8 cellular contexts compared by ENCODE assay signal in genomic region chr5:181224390-181225234, GRCh38. TPM values are rescaled to one million over a fixed set of nuclear protein-coding genes. Genes with fewer than 3 reads are reported as not detected.
DNase-seq lines count a peak whose midpoint lies in the region; ATAC-seq and TF ChIP-seq lines count a peak whose summit lies in the region.

No MANE protein-coding gene starts in this region.

- H3K4me1 Mint-ChIP-seq in memory B cell, result peaks cover 34% of the 10 kb centered on the region

- in situ Hi-C loops in astrocyte of the spinal cord (cut with HindIII; ENCODE audit: low sequenced_read_pairs), result no loop called here

- H3K27me3 Mint-ChIP-seq in memory B cell, result no peaks in the 10 kb centered on the region

- DNase-seq in stimulated activated CD4-positive, alpha-beta T cell treated with anti-CD3 and anti-CD28 coated beads, Interleukin-2, amount 100 ng/mL, for 24 hours, result peak; percentile 47 to 54
- no peak for DNase-seq in stimulated activated CD4-positive, alpha-beta T cell treated with anti-CD3 and anti-CD28 coated beads, Interleukin-15, amount 100 ng/mL, for 24 hours
- DNase-seq in astrocyte of the spinal cord (ENCODE audit: low read depth, low spot score) (no peak), memory B cell (ENCODE audit: low spot score in 2 of 2) (no peak), Kasumi-1 (lab: John Stamatoyannopoulos, UW) (no peak), SK-N-DZ (ENCODE audit: low spot score) (no peak)

- no peaks in the 10 kb centered on the region for H3K4me1 ChIP-seq in urinary bladder (ENCODE audit: insufficient read depth)

- peak overlapping the region; percentile 97 for H3K4me3 Mint-ChIP-seq in memory B cell

- peaks cover 5% of the 10 kb centered on the region for H3K36me3 Mint-ChIP-seq in memory B cell

- WGBS in urinary bladder, result 69% methylated on average over 22 of the region's 22 CpGs

- H3K36me3 ChIP-seq in urinary bladder (ENCODE audit: insufficient read depth), result no peaks in the 10 kb centered on the region

- ATAC-seq in memory B cell (ENCODE audit: low read depth) (peak; percentile 3), HG03139 (IDR thresholded peaks at IDR 0.05; ENCODE audit: unreplicated experiment) (no peak)

- H3K4me3 ChIP-seq in astrocyte of the spinal cord (ENCODE audit: low read depth, low read length) (peak overlapping the region; percentile 83), urinary bladder (ENCODE audit: low read depth, low read length) (peak overlapping the region; percentile 60)

- no peak for TF ChIP-seq CTCF in astrocyte of the spinal cord (IDR thresholded peaks at IDR 0.05; ENCODE audit: low read depth, low read length)

- H3K27ac Mint-ChIP-seq in memory B cell, result peak overlapping the region; percentile 96

- no peak overlapping the region for H3K27ac ChIP-seq in urinary bladder (ENCODE audit: low read depth)

- H3K9me3 Mint-ChIP-seq in memory B cell, result no peaks in the 10 kb centered on the region

RNA-seq across cellular contexts. Expression of gene TRIM41, which starts 1.5 kb away (rescaled TPM):
- total RNA-seq in urinary bladder, result 8.8 TPM
- polyA plus RNA-seq in urinary bladder, result 20.6 TPM
- polyA plus RNA-seq in SK-N-DZ (2014; cell fraction: cytosol; rRNA removed), result 12.7 and 19.2 TPM in 2 replicates
- 56.8 and 82.1 TPM in 2 replicates for polyA plus RNA-seq in SK-N-DZ (2014; cell fraction: nucleus; rRNA removed)

RNA-seq across cellular contexts. Expression of gene RACK1, which starts 19.1 kb away (rescaled TPM):
- total RNA-seq in urinary bladder, result 2,993 TPM
- 2,408 TPM for polyA plus RNA-seq in urinary bladder
- polyA plus RNA-seq in SK-N-DZ (2014; cell fraction: cytosol; rRNA removed), result 4,590 and 4,863 TPM in 2 replicates
- polyA plus RNA-seq in SK-N-DZ (2014; cell fraction: nucleus; rRNA removed), result 2,745 and 2,800 TPM in 2 replicates

RNA-seq across cellular contexts. Expression of gene TRIM7, which starts 19.6 kb away (rescaled TPM):
- total RNA-seq in urinary bladder, result 1.2 TPM
- polyA plus RNA-seq in urinary bladder, result 3.7 TPM
- 0.17 and 1.8 TPM in 2 replicates for polyA plus RNA-seq in SK-N-DZ (2014; cell fraction: cytosol; rRNA removed)
- polyA plus RNA-seq in SK-N-DZ (2014; cell fraction: nucleus; rRNA removed), result 2.4 and 4.4 TPM in 2 replicates

RNA-seq across cellular contexts. Expression of gene TRIM52, which starts 36.3 kb away (rescaled TPM):
- total RNA-seq in urinary bladder, result 14.1 TPM
- 13.8 TPM for polyA plus RNA-seq in urinary bladder
- 18.3 TPM in 2 replicates for polyA plus RNA-seq in SK-N-DZ (2014; cell fraction: cytosol; rRNA removed)
- 31.7 and 40.4 TPM in 2 replicates for polyA plus RNA-seq in SK-N-DZ (2014; cell fraction: nucleus; rRNA removed)

Comparison
In these comparisons a context has a peak if more than half of its experiments do, and no peak if none do; other contexts are left out.
1. DNase-seq: peak in stimulated activated CD4-positive, alpha-beta T cell treated with anti-CD3 and anti-CD28 coated beads, Interleukin-2, amount 100 ng/mL, for 24 hours (2 of 2); none in stimulated activated CD4-positive, alpha-beta T cell treated with anti-CD3 and anti-CD28 coated beads, Interleukin-15, amount 100 ng/mL, for 24 hours (single experiment), astrocyte of the spinal cord (single experiment), memory B cell (0 of 2), Kasumi-1 (0 of 2) and SK-N-DZ (single experiment).